ENCODE assay signal across 2 cellular contexts in genomic region chr1:211522804-211523203, GRCh38.
TF ChIP-seq lines count a peak whose summit lies in the region.

No MANE protein-coding gene starts in this region.

TF ChIP-seq in IMR-90, 13 proteins besides CTCF, POLR2A, EP300 and RAD21:
- TF ChIP-seq ELK1 (IDR thresholded peaks at IDR 0.05; ENCODE audit: borderline replicate concordance, low read depth, low read length) (no peak), FOS (IDR thresholded peaks at IDR 0.05; ENCODE audit: low read depth, low read length) (no peak), CEBPB (IDR thresholded peaks at IDR 0.05; ENCODE audit: low read depth, low read length) (peak; percentile 23; the same call in 1 of the 2 replicates)

TF ChIP-seq in HepG2, 621 proteins besides CTCF, POLR2A, EP300 and RAD21 (continues in another document):
- no peak for TF ChIP-seq ZNF646 (CRISPR knock-in tag; IDR thresholded peaks at IDR 0.05)
- TF ChIP-seq SP1 (IDR thresholded peaks at IDR 0.05), result no peak
- TF ChIP-seq SP1 (CRISPR knock-in tag; IDR thresholded peaks at IDR 0.05), result no peak
- no peak for TF ChIP-seq ZNF101 (CRISPR knock-in tag; IDR thresholded peaks at IDR 0.05; ENCODE audit: borderline replicate concordance, low read depth)
- TF ChIP-seq HNRNPLL (IDR thresholded peaks at IDR 0.05; ENCODE audit: low read depth, low read length, poor library complexity, severe bottlenecking), result no peak
- no peak for TF ChIP-seq FOXP1 (IDR thresholded peaks at IDR 0.05)
- peak; percentile 22; the same call in 1 of the 2 replicates for TF ChIP-seq FOXP1 (CRISPR knock-in tag; IDR thresholded peaks at IDR 0.05)
- TF ChIP-seq CAMTA2 (CRISPR knock-in tag; IDR thresholded peaks at IDR 0.05; ENCODE audit: borderline replicate concordance), result no peak
- no peak for TF ChIP-seq ADNP (CRISPR knock-in tag; IDR thresholded peaks at IDR 0.05)
- TF ChIP-seq ATF7 (IDR thresholded peaks at IDR 0.05), result peak; percentile 63
- no peak for TF ChIP-seq ATF7 (CRISPR knock-in tag; IDR thresholded peaks at IDR 0.05)
- no peak for TF ChIP-seq ZNF720 (CRISPR knock-in tag; IDR thresholded peaks at IDR 0.05)
- TF ChIP-seq ATF5 (CRISPR knock-in tag; IDR thresholded peaks at IDR 0.05; ENCODE audit: low read depth), result no peak
- TF ChIP-seq HIC2 (CRISPR knock-in tag; IDR thresholded peaks at IDR 0.05; ENCODE audit: low read depth), result no peak
- no peak for TF ChIP-seq NFAT5 (CRISPR knock-in tag; IDR thresholded peaks at IDR 0.05)
- no peak for TF ChIP-seq MED8 (CRISPR knock-in tag; IDR thresholded peaks at IDR 0.05; ENCODE audit: insufficient replicate concordance)
- no peak for TF ChIP-seq PRDM10 (CRISPR knock-in tag; IDR thresholded peaks at IDR 0.05; ENCODE audit: low read depth)
- TF ChIP-seq HDAC6 (IDR thresholded peaks at IDR 0.05; ENCODE audit: low read depth, low read length), result no peak
- TF ChIP-seq ZNF501 (CRISPR knock-in tag; IDR thresholded peaks at IDR 0.05), result no peak
- no peak for TF ChIP-seq THAP9 (CRISPR knock-in tag; IDR thresholded peaks at IDR 0.05; ENCODE audit: borderline replicate concordance)
- 0 out of 2 replicates have a peak, but pooled peaks have one; percentile 9 for TF ChIP-seq NCOA2 (CRISPR knock-in tag; IDR thresholded peaks at IDR 0.05)
- TF ChIP-seq ZNF160 (CRISPR knock-in tag; IDR thresholded peaks at IDR 0.05), result no peak
- no peak for TF ChIP-seq LRRFIP1 (CRISPR knock-in tag; conservative IDR thresholded peaks at IDR 0.05)
